Comparison of ENCODE assay signal across 12 cellular contexts in genomic region chr7:45007571-45008328, GRCh38. TPM values are rescaled to one million over a fixed set of nuclear protein-coding genes. Genes with fewer than 3 reads are reported as not detected.
DNase-seq lines count a peak whose midpoint lies in the region; ATAC-seq and TF ChIP-seq lines count a peak whose summit lies in the region.
"Had no signal": no experiment of that assay in that cellular context is flagged by ENCODE, and none has a peak within 500 bp of the region (broad histone marks: within the 10 kb centered on the region; RNA-seq: fewer than 3 reads in every experiment).

No MANE protein-coding gene starts in this region.

- H3K4me1 ChIP-seq in MM.1S (ENCODE audit: low read length) (peaks cover 28% of the 10 kb centered on the region), GM23248 (ENCODE audit: insufficient read depth) (0 out of 2 replicates have a peak, but pooled peaks cover 4% of the 10 kb centered on the region)

- peak overlapping the region; percentile 48 to 64 for H3K27ac Mint-ChIP-seq in natural killer cell
- H3K27ac Mint-ChIP-seq: HFFc6 had no signal

- peaks cover 37 to 50% of the 10 kb centered on the region in 2 donors for H3K4me1 Mint-ChIP-seq in natural killer cell

- H3K4me2 ChIP-seq in MM.1S (ENCODE audit: low read depth, low read length) (peak overlapping the region; percentile 40; the same call in 1 of the 2 replicates), GM23248 (ENCODE audit: unreplicated experiment) (no peak overlapping the region)

- H3K4me3 ChIP-seq in MM.1S (ENCODE audit: low read length): no peak overlapping the region
- H3K4me3 ChIP-seq in GM23248: no peak overlapping the region

- H3K36me3 Mint-ChIP-seq in natural killer cell: no peaks in the 10 kb centered on the region

- peak; percentile 84 for ATAC-seq in GM19023 (IDR thresholded peaks at IDR 0.05; ENCODE audit: unreplicated experiment)
- peak; percentile 62 for ATAC-seq in HG02571 (IDR thresholded peaks at IDR 0.05; ENCODE audit: unreplicated experiment)
- ATAC-seq in natural killer cell: peak; percentile 49 to 79 (median 64)

- H3K27me3 Mint-ChIP-seq in natural killer cell (ENCODE audit: low read depth in 2 of 2): no peaks in the 10 kb centered on the region

- TF ChIP-seq CTCF in MM.1S (IDR thresholded peaks at IDR 0.05; ENCODE audit: low read length): no peak
- no peak for TF ChIP-seq CTCF in natural killer cell (IDR thresholded peaks at IDR 0.05)

- no peak overlapping the region for H2AFZ ChIP-seq in MM.1S (ENCODE audit: low read length)
- no peak overlapping the region for H2AFZ ChIP-seq in GM23248

- peak overlapping the region; percentile 53 for H3K4me3 Mint-ChIP-seq in natural killer cell
- H3K4me3 Mint-ChIP-seq: HFFc6 had no signal

- H3K79me2 ChIP-seq in MM.1S (ENCODE audit: low read length) (peaks cover 97% of the 10 kb centered on the region), GM23248 (ENCODE audit: insufficient read depth) (peaks cover 100% of the 10 kb centered on the region)

- in situ Hi-C loops in GM23248 (cut with MboI): no loop called here

- H3K9me2 ChIP-seq in MM.1S (replicated peaks; ENCODE audit: insufficient read depth, low read length): no peaks in the 10 kb centered on the region
- no peaks in the 10 kb centered on the region for H3K9me2 ChIP-seq in GM23248 (ENCODE audit: insufficient read depth)

- WGBS in GM23248 (ENCODE audit: low coverage in 1 of 2, low lambda C conversion rate in 2 of 2, missing lambda C conversion rate in 2 of 2), 2 experiments: 95 to 97% methylated on average over 7 of the region's 7 CpGs

- no peaks in the 10 kb centered on the region for H3K27me3 ChIP-seq in MM.1S (replicated peaks; ENCODE audit: insufficient read depth, low read length)
- no peaks in the 10 kb centered on the region for H3K27me3 ChIP-seq in GM23248 (replicated peaks; ENCODE audit: insufficient read depth)

- peak overlapping the region; percentile 51; the same call in 1 of the 2 replicates for H3K27ac ChIP-seq in MM.1S (ENCODE audit: low read length)
- H3K27ac ChIP-seq in GM23248: no peak overlapping the region

- peaks cover 24% of the 10 kb centered on the region for H3F3A ChIP-seq in MM.1S (ENCODE audit: insufficient read depth, low read length)
- H3F3A ChIP-seq in GM23248 (ENCODE audit: insufficient read depth): no peaks in the 10 kb centered on the region

- H3K36me3 ChIP-seq in MM.1S (replicated peaks; ENCODE audit: insufficient read depth, low read length): no peaks in the 10 kb centered on the region; the same call in 1 of the 2 replicates
- H3K36me3 ChIP-seq in GM23248 (ENCODE audit: low read depth): 0 out of 2 replicates have a peak, but pooled peaks cover under 1% of the 10 kb centered on the region

- intact Hi-C loops in natural killer cell (cut with micrococcal nuclease): no loop called here

- H4K20me1 ChIP-seq in MM.1S (ENCODE audit: insufficient read depth, low read length) (peaks cover 4% of the 10 kb centered on the region; the same call in 1 of the 2 replicates), GM23248 (ENCODE audit: insufficient read depth) (peaks cover 2% of the 10 kb centered on the region; the same call in 1 of the 2 replicates)

- H3K9me3 ChIP-seq in MM.1S (replicated peaks; ENCODE audit: insufficient read depth, low read length): no peaks in the 10 kb centered on the region
- no peaks in the 10 kb centered on the region for H3K9me3 ChIP-seq in GM23248 (ENCODE audit: low read depth)

- no peaks in the 10 kb centered on the region for H3K9me3 Mint-ChIP-seq in natural killer cell
- H3K9me3 Mint-ChIP-seq: HFFc6 had no signal

- H3K9ac ChIP-seq in MM.1S (ENCODE audit: low read length) (no peak overlapping the region), GM23248 (no peak overlapping the region)

- peak; percentile 58 for DNase-seq in MM.1S
- no peak for DNase-seq in natural killer cell
- DNase-seq in activated effector memory CD4-positive, alpha-beta T cell treated with anti-CD3 and anti-CD28 coated beads, Interleukin-2, amount 50 U/mL, for 16 hours: no peak
- DNase-seq in anterior cingulate cortex (lab: John Stamatoyannopoulos, UW): no peak
- no peak for DNase-seq in stimulated activated CD4-positive, alpha-beta T cell treated with anti-CD3 and anti-CD28 coated beads, Interleukin-4, amount 100 ng/mL, for 24 hours
- no peak for DNase-seq in GM23248
- DNase-seq: activated CD8-positive, alpha-beta memory T cell treated with anti-CD3 and anti-CD28 coated beads, Interleukin-2, amount 50 U/mL, for 48 hours; dermis blood vessel endothelial cell; HFFc6; NCI-H1105 treated with DMSO at 0.1 percent for 48 hours had no signal

RNA-seq across cellular contexts. Expression of gene CCM2, which starts 7.7 kb away (rescaled TPM):
- 100 to 1,000 TPM in 1 of 3 donors, 10 to 100 TPM in 2; 66.2 to 104 (median 97.5) TPM for total RNA-seq in natural killer cell
- total RNA-seq in GM23248 (2014; rRNA removed; shearing (Covaris generic)): 63.8 and 77.3 TPM in 2 replicates
- polyA plus RNA-seq in GM23248 (2016; fragmentation: Nextera tagmentation; extraction: Ambion mirVana): 69.3 and 78.7 TPM in 2 replicates

RNA-seq across cellular contexts. Expression of gene MYO1G, which starts 28.9 kb away (rescaled TPM):
- 100 to 1,000 TPM; 371 to 470 (median 429) TPM for total RNA-seq in natural killer cell
- total RNA-seq in GM23248 (2014; rRNA removed; shearing (Covaris generic)): not detected in 2 replicates
- polyA plus RNA-seq in GM23248 (2016; fragmentation: Nextera tagmentation; extraction: Ambion mirVana): 0.14 TPM in 1 of 2 replicates, not detected in the other
- total RNA-seq: HFFc6 had no signal

Comparison
In these comparisons a context has a peak if more than half of its experiments do, and no peak if none do; other contexts are left out.
1. RNA of gene MYO1G, which starts 28.9 kb away (total RNA-seq): 371 to 470 TPM in natural killer cell; not detected in GM23248; every median in the first group is over 100 times any median in the second.
2. Peak in every context shown above with its lines, with median percentiles within 50 percentile points of each other: ATAC-seq.